1 cellular context compared by ENCODE assay signal in the genomic region with DNA sequence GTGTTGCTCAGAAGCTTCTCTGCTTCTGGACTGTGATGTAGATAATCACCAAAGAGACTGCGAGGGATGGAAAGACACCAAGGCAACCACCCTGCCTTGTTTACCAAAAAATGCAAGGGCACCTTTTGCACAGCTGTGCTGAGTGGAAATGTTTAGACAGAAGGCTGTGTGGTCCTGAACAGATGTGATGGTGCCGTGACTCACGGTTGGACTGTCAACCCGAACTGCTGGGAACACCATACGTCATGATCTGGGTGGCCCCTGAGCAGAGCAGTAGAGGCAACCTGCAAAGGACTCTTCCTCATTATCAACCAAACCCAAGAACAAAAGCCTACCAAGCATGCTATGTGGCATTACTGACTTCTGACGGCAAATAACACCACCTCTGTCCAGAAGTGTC.
TF ChIP-seq lines count a peak whose summit lies in the region.

No MANE protein-coding gene starts in this region.

TF ChIP-seq in IMR-90, 13 proteins besides CTCF, POLR2A, EP300 and RAD21:
- TF ChIP-seq RFX5 (IDR thresholded peaks at IDR 0.05; ENCODE audit: low read depth, low read length): no peak
- no peak for TF ChIP-seq FOS (IDR thresholded peaks at IDR 0.05; ENCODE audit: low read depth, low read length)
- TF ChIP-seq SMC3 (IDR thresholded peaks at IDR 0.05; ENCODE audit: low read depth, low read length): no peak
